ENCODE assay signal across 8 cellular contexts in the genomic region with DNA sequence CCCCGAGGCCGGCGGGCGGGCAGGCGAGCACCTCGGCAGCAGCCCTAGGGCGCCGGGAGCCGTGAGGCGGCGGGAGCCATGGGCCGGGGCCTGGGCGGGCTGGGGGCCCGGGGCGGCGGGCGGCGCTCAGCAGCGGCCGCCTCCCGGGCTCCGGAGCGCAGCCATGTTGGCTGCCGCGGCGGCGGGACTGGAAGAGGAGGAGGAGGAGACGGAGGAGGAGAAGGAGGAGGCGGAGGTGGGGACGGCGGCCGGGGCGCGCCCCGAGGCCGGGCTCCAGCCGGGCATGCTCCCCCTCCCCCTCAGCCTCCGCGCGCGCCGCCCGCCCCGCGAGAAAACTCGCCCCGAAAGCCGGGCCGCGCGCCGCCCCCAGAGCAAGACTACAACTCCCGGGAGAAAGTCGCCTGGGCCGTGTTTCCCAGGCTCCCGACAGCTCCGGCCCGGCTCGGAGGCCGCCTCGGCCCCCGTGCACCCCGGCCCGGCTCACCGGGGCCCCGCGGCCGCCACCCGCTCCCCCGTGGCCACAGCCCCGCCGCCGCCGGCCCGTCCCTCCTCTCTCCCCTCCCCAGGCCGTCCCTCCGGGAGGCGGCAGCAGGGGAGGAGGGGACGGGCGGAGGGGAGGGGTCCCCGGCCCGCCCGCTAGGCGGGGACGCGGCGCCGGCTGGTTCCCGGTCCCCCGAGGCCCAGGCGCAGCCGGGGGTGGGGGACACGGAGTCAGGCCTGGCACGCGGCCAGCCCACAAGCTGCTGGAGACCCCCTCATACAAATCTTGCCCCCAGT. TPM values are rescaled to one million over a fixed set of nuclear protein-coding genes. Genes with fewer than 3 reads are reported as not detected.
A peak's percentile ranks its signal among the peaks of the same experiment; 100 is the strongest.
DNase-seq lines count a peak whose midpoint lies in the region; ATAC-seq and TF ChIP-seq lines count a peak whose summit lies in the region.

A gene with protein sequence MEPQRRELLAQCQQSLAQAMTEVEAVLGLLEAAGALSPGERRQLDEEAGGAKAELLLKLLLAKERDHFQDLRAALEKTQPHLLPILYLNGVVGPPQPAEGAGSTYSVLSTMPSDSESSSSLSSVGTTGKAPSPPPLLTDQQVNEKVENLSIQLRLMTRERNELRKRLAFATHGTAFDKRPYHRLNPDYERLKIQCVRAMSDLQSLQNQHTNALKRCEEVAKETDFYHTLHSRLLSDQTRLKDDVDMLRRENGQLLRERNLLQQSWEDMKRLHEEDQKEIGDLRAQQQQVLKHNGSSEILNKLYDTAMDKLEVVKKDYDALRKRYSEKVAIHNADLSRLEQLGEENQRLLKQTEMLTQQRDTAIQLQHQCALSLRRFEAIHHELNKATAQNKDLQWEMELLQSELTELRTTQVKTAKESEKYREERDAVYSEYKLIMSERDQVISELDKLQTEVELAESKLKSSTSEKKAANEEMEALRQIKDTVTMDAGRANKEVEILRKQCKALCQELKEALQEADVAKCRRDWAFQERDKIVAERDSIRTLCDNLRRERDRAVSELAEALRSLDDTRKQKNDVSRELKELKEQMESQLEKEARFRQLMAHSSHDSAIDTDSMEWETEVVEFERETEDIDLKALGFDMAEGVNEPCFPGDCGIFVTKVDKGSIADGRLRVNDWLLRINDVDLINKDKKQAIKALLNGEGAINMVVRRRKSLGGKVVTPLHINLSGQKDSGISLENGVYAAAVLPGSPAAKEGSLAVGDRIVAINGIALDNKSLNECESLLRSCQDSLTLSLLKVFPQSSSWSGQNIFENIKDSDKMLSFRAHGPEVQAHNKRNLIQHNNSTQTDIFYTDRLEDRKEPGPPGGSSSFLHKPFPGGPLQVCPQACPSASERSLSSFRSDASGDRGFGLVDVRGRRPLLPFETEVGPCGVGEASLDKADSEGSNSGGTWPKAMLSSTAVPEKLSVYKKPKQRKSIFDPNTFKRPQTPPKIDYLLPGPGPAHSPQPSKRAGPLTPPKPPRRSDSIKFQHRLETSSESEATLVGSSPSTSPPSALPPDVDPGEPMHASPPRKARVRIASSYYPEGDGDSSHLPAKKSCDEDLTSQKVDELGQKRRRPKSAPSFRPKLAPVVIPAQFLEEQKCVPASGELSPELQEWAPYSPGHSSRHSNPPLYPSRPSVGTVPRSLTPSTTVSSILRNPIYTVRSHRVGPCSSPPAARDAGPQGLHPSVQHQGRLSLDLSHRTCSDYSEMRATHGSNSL (N-terminal part only) (minus strand): TSS at position 190 of the 777 bp plus-strand sequence. CDS start 235 bp downstream, outside the sequence.

- H3K27me3 Mint-ChIP-seq in activated CD8-positive, alpha-beta T cell treated with anti-CD3 and anti-CD28 coated beads, Interleukin-2, amount 10 ng/mL, durations not matched to agents 7 days and 5 days (ENCODE audit: low read depth) = peaks cover 45% of the 10 kb centered on the region

- H3K27me3 ChIP-seq in HUES64 (ENCODE audit: insufficient read depth, low read length) (peaks cover 11% of the 10 kb centered on the region), muscle layer of duodenum (ENCODE audit: low read depth, low read length) (no peaks in the 10 kb centered on the region), upper lobe of left lung (no peaks in the 10 kb centered on the region)

- H3K27ac Mint-ChIP-seq in activated CD8-positive, alpha-beta T cell treated with anti-CD3 and anti-CD28 coated beads, Interleukin-2, amount 10 ng/mL, durations not matched to agents 7 days and 5 days = no peak within 1 kb of the TSS

- H3K36me3 ChIP-seq in HUES64 (ENCODE audit: insufficient read depth, low read length) (no peaks in the 10 kb centered on the region), muscle layer of duodenum (ENCODE audit: control insufficient read depth in 1 of 2, insufficient read depth in 2 of 2, low read length in 2 of 2) (no peaks in the 10 kb centered on the region), upper lobe of left lung (no peaks in the 10 kb centered on the region)

- H3K4me1 Mint-ChIP-seq in activated CD8-positive, alpha-beta T cell treated with anti-CD3 and anti-CD28 coated beads, Interleukin-2, amount 10 ng/mL, durations not matched to agents 7 days and 5 days (ENCODE audit: low read depth) = peaks cover 15% of the 10 kb centered on the region

- POLR2A ChIA-PET in activated CD8-positive, alpha-beta T cell treated with anti-CD3 and anti-CD28 coated beads, Interleukin-2, amount 10 ng/mL, durations not matched to agents 7 days and 5 days (lab: Charles Lee) = no interaction called here

- 1% methylated on average over 82 of the region's 95 CpGs for WGBS in HUES64
- 0 to 1% methylated on average over 13 to 25 of the region's 95 CpGs for WGBS in upper lobe of left lung, 2 donors

- no peaks in the 10 kb centered on the region for H3K9me3 ChIP-seq in HUES64 (ENCODE audit: insufficient read depth, low read depth, low read length)
- no peaks in the 10 kb centered on the region for H3K9me3 ChIP-seq in muscle layer of duodenum (ENCODE audit: control insufficient read depth in 1 of 2, low read length in 2 of 2)
- no peaks in the 10 kb centered on the region for H3K9me3 ChIP-seq in upper lobe of left lung

- peak within 1 kb of the TSS; percentile 87 for H3K4me3 ChIP-seq in HUES64 (ENCODE audit: low read length)
- peak within 1 kb of the TSS; percentile 62 to 89 for H3K4me3 ChIP-seq in muscle layer of duodenum (ENCODE audit: low read depth in 1 of 2, low read length in 2 of 2)
- H3K4me3 ChIP-seq in upper lobe of left lung = peak within 1 kb of the TSS; percentile 63 to 88 (median 86)

- no peaks in the 10 kb centered on the region for H3K36me3 Mint-ChIP-seq in activated CD8-positive, alpha-beta T cell treated with anti-CD3 and anti-CD28 coated beads, Interleukin-2, amount 10 ng/mL, durations not matched to agents 7 days and 5 days (ENCODE audit: low read depth)

- TF ChIP-seq EP300 in upper lobe of left lung (IDR thresholded peaks at IDR 0.05) = no peak

- H3K9ac ChIP-seq in HUES64 (ENCODE audit: low read depth, low read length) = peak within 1 kb of the TSS; percentile 91

- no peaks in the 10 kb centered on the region for H3K9me3 Mint-ChIP-seq in activated CD8-positive, alpha-beta T cell treated with anti-CD3 and anti-CD28 coated beads, Interleukin-2, amount 10 ng/mL, durations not matched to agents 7 days and 5 days (ENCODE audit: insufficient read depth)

- ATAC-seq in GM19455 (IDR thresholded peaks at IDR 0.05; ENCODE audit: unreplicated experiment) = peak; percentile 64
- ATAC-seq in activated CD8-positive, alpha-beta T cell treated with anti-CD3 and anti-CD28 coated beads, Interleukin-2, amount 10 ng/mL, durations not matched to agents 7 days and 5 days = peak; percentile 75
- peak; percentile 71 to 90 for ATAC-seq in upper lobe of left lung (ENCODE audit: low FRiP score in 2 of 2)

- TF ChIP-seq POLR2A in upper lobe of left lung (IDR thresholded peaks at IDR 0.05) = peak in 2 of 4 donors; percentile 12 to 47

- peak; percentile 80 for DNase-seq in D341Med (ENCODE audit: low spot score)
- DNase-seq in activated CD8-positive, alpha-beta T cell treated with anti-CD3 and anti-CD28 coated beads, Interleukin-2, amount 10 ng/mL, durations not matched to agents 7 days and 5 days = peak; percentile 41
- DNase-seq in fibroblast of gingiva (ENCODE audit: low read depth) = peak; percentile 74
- peak; percentile 50 to 94 for DNase-seq in upper lobe of left lung
- DNase-seq in NCI-H1048 (lab: John Stamatoyannopoulos, UW) = no peak

- peak within 1 kb of the TSS; percentile 50 for H3K4me3 Mint-ChIP-seq in activated CD8-positive, alpha-beta T cell treated with anti-CD3 and anti-CD28 coated beads, Interleukin-2, amount 10 ng/mL, durations not matched to agents 7 days and 5 days

- H3K4me1 ChIP-seq in HUES64 (ENCODE audit: insufficient read depth, low read length) = peaks cover 22% of the 10 kb centered on the region
- H3K4me1 ChIP-seq in muscle layer of duodenum (ENCODE audit: control insufficient read depth in 1 of 2, insufficient read depth in 2 of 2, low read length in 2 of 2) = peaks cover 13 to 48% of the 10 kb centered on the region in 2 donors
- H3K4me1 ChIP-seq in upper lobe of left lung = peaks cover 15 to 27% (median 19%) of the 10 kb centered on the region in 4 donors

- TF ChIP-seq CTCF in upper lobe of left lung (IDR thresholded peaks at IDR 0.05) = peak in 2 of 6 experiments; percentile 30 to 39

- CTCF ChIA-PET in activated CD8-positive, alpha-beta T cell treated with anti-CD3 and anti-CD28 coated beads, Interleukin-2, amount 10 ng/mL, durations not matched to agents 7 days and 5 days (lab: Charles Lee) = no interaction called here

- peak within 1 kb of the TSS; percentile 46; the same call in 1 of the 2 replicates for H3K27ac ChIP-seq in HUES64 (ENCODE audit: low read depth, low read length)
- H3K27ac ChIP-seq in muscle layer of duodenum (ENCODE audit: low read length) = peak within 1 kb of the TSS; percentile 39
- H3K27ac ChIP-seq in upper lobe of left lung = peak within 1 kb of the TSS; percentile 73 to 89 (median 78)

RNA-seq across cellular contexts. Expression of the gene that starts here (rescaled TPM):
- 39.8 TPM for polyA plus RNA-seq in HUES64 (2013, experiment 1 of 2)
- 45.5 TPM for polyA plus RNA-seq in HUES64 (2013, experiment 2 of 2)
- total RNA-seq in activated CD8-positive, alpha-beta T cell treated with anti-CD3 and anti-CD28 coated beads, Interleukin-2, amount 10 ng/mL, durations not matched to agents 7 days and 5 days = 1 to 10 TPM; 3.2 to 3.5 TPM
- total RNA-seq in upper lobe of left lung = 10 to 100 TPM; 14.6 to 51.3 (median 23.4) TPM
